Comparison of ENCODE assay signal across 18 cellular contexts in genomic region chr12:75311369-75311768, GRCh38. TPM values are rescaled to one million over a fixed set of nuclear protein-coding genes. Genes with fewer than 3 reads are reported as not detected.
DNase-seq lines count a peak whose midpoint lies in the region; ATAC-seq and TF ChIP-seq lines count a peak whose summit lies in the region.
"Had no signal": no experiment of that assay in that cellular context is flagged by ENCODE, and none has a peak within 500 bp of the region (broad histone marks: within the 10 kb centered on the region; RNA-seq: fewer than 3 reads in every experiment).

No MANE protein-coding gene starts in this region.

- H3K4me3 ChIP-seq in PC-3 (ENCODE audit: low read length) = no peak overlapping the region
- no peak overlapping the region for H3K4me3 ChIP-seq in osteoblast (ENCODE audit: insufficient read depth, low read length)
- H3K4me3 ChIP-seq: A549; BLaER1 treated with 17β-estradiol and CSF1 and Interleukin-3, amounts not matched to agents 10 nM and 100 nM had no signal

- H3K9me3 ChIP-seq in PC-3 (ENCODE audit: low read length) (no peaks in the 10 kb centered on the region), osteoblast (ENCODE audit: low read depth, low read length) (no peaks in the 10 kb centered on the region)
- H3K9me3 ChIP-seq: A549, Caco-2 had no signal

- no peaks in the 10 kb centered on the region for H3K27me3 Mint-ChIP-seq in activated naive CD4-positive, alpha-beta T cell treated with anti-CD3 and anti-CD28 coated beads, Interleukin-2, amount 50 U/mL, for 24 hours
- H3K27me3 Mint-ChIP-seq: B cell; CD4-positive, alpha-beta T cell had no signal

- POLR2A ChIA-PET in PC-3 (lab: Charles Lee; ENCODE audit: unreplicated experiment) = no interaction called here

- H3K36me3 ChIP-seq in PC-3 (ENCODE audit: low read depth, low read length) = no peaks in the 10 kb centered on the region
- no peaks in the 10 kb centered on the region for H3K36me3 ChIP-seq in osteoblast (ENCODE audit: insufficient read depth, low read length)
- H3K36me3 ChIP-seq: BLaER1 treated with 17β-estradiol and CSF1 and Interleukin-3, amounts not matched to agents 10 nM and 100 nM had no signal

- H3K27ac Mint-ChIP-seq in activated naive CD4-positive, alpha-beta T cell treated with anti-CD3 and anti-CD28 coated beads, Interleukin-2, amount 50 U/mL, for 24 hours = peak overlapping the region; percentile 8
- H3K27ac Mint-ChIP-seq: B cell; CD4-positive, alpha-beta T cell; CD8-positive, alpha-beta T cell had no signal

- H3K27me3 ChIP-seq in PC-3 (ENCODE audit: low read length) (no peaks in the 10 kb centered on the region), osteoblast (ENCODE audit: insufficient read depth, low read length) (no peaks in the 10 kb centered on the region)
- H3K27me3 ChIP-seq: BLaER1 treated with 17β-estradiol and CSF1 and Interleukin-3, amounts not matched to agents 10 nM and 100 nM had no signal

- no TSS peak for BruUV-seq in PC-3 (replicated peaks; lab: Mats Ljungman, UMichigan)

- H3K4me1 Mint-ChIP-seq in activated naive CD4-positive, alpha-beta T cell treated with anti-CD3 and anti-CD28 coated beads, Interleukin-2, amount 50 U/mL, for 24 hours = no peaks in the 10 kb centered on the region
- H3K4me1 Mint-ChIP-seq: B cell had no signal

- H3K79me2 ChIP-seq in PC-3 (ENCODE audit: low read length) (no peaks in the 10 kb centered on the region), osteoblast (ENCODE audit: insufficient read depth, low read length) (no peaks in the 10 kb centered on the region)

- no peak for DNase-seq in activated naive CD4-positive, alpha-beta T cell treated with anti-CD3 and anti-CD28 coated beads, Interleukin-2, amount 50 U/mL, for 16 hours
- DNase-seq in PC-3 (peak; percentile 38), osteoblast (ENCODE audit: insufficient read length, low spot score, missing footprints) (peak; percentile 69), T1000 (lab: John Stamatoyannopoulos, UW) (no peak)
- DNase-seq: AML-193; Caco-2; Calu3; CD4-positive, alpha-beta T cell; CD8-positive, alpha-beta T cell; DMS79 treated with DMSO at 0.1 percent for 48 hours; GF-D8 had no signal

- no peaks in the 10 kb centered on the region for H3K36me3 Mint-ChIP-seq in activated naive CD4-positive, alpha-beta T cell treated with anti-CD3 and anti-CD28 coated beads, Interleukin-2, amount 50 U/mL, for 24 hours
- H3K36me3 Mint-ChIP-seq: CD8-positive, alpha-beta T cell had no signal

- intact Hi-C loops in PC-3 (cut with micrococcal nuclease) = no loop called here

- H3K4me2 ChIP-seq in PC-3 (ENCODE audit: low read length) (no peak overlapping the region), osteoblast (ENCODE audit: insufficient read depth, low read length) (no peak overlapping the region)
- H3K4me2 ChIP-seq: A549; BLaER1 treated with 17β-estradiol and CSF1 and Interleukin-3, amounts not matched to agents 10 nM and 100 nM had no signal

- H3K9me2 ChIP-seq in PC-3 (replicated peaks; ENCODE audit: low read length) = no peaks in the 10 kb centered on the region

- H3K9ac ChIP-seq in PC-3 (ENCODE audit: low read length) = no peak overlapping the region
- H3K9ac ChIP-seq: BLaER1 treated with 17β-estradiol and CSF1 and Interleukin-3, amounts not matched to agents 10 nM and 100 nM had no signal

- H3F3A ChIP-seq in PC-3 (ENCODE audit: low read length, unreplicated experiment) = no peaks in the 10 kb centered on the region

- TF ChIP-seq CTCF in PC-3 (conservative IDR thresholded peaks at IDR 0.05; ENCODE audit: low read depth, low read length) (no peak), osteoblast (IDR thresholded peaks at IDR 0.05; ENCODE audit: extremely low read depth, low read depth, low read length) (no peak)

- peak; percentile 84 for ATAC-seq in PC-3
- ATAC-seq: A549; CD8-positive, alpha-beta T cell had no signal

- no peak overlapping the region for H3K27ac ChIP-seq in PC-3 (ENCODE audit: low read length)
- no peak overlapping the region for H3K27ac ChIP-seq in osteoblast (ENCODE audit: low read depth, low read length)
- H3K27ac ChIP-seq: 22Rv1; A549; BLaER1 treated with 17β-estradiol and CSF1 and Interleukin-3, amounts not matched to agents 10 nM and 100 nM; C4-2B had no signal

- no peak overlapping the region for H3K4me3 Mint-ChIP-seq in activated naive CD4-positive, alpha-beta T cell treated with anti-CD3 and anti-CD28 coated beads, Interleukin-2, amount 50 U/mL, for 24 hours
- H3K4me3 Mint-ChIP-seq: B cell; CD4-positive, alpha-beta T cell; CD8-positive, alpha-beta T cell had no signal

- no peaks in the 10 kb centered on the region for H4K20me1 ChIP-seq in PC-3 (ENCODE audit: low read length)
- no peaks in the 10 kb centered on the region for H4K20me1 ChIP-seq in osteoblast (ENCODE audit: insufficient read depth, low read length)
- H4K20me1 ChIP-seq: BLaER1 treated with 17β-estradiol and CSF1 and Interleukin-3, amounts not matched to agents 10 nM and 100 nM had no signal

- H2AFZ ChIP-seq in PC-3 (ENCODE audit: low read length) = no peak overlapping the region
- no peak overlapping the region for H2AFZ ChIP-seq in osteoblast (ENCODE audit: low read length)

- CTCF ChIA-PET in PC-3 (lab: Charles Lee) = no interaction called here

- H3K9me3 Mint-ChIP-seq in activated naive CD4-positive, alpha-beta T cell treated with anti-CD3 and anti-CD28 coated beads, Interleukin-2, amount 50 U/mL, for 24 hours = no peaks in the 10 kb centered on the region
- H3K9me3 Mint-ChIP-seq: CD4-positive, alpha-beta T cell; CD8-positive, alpha-beta T cell had no signal

- H3K4me1 ChIP-seq in PC-3 (ENCODE audit: insufficient read depth, low read length) (peaks cover 11% of the 10 kb centered on the region), osteoblast (ENCODE audit: insufficient read depth, low read length) (peaks cover 14% of the 10 kb centered on the region)
- H3K4me1 ChIP-seq: BLaER1 treated with 17β-estradiol and CSF1 and Interleukin-3, amounts not matched to agents 10 nM and 100 nM; Caco-2 had no signal

RNA-seq across cellular contexts. Expression of gene CAPS2, which starts 18.8 kb away (rescaled TPM):
- total RNA-seq in PC-3 (2014; rRNA removed) (5.5 and 8.4 TPM in 2 replicates), osteoblast (10.5 and 18.9 TPM in 2 replicates)
- total RNA-seq: Caco-2 had no signal

RNA-seq across cellular contexts. Expression of gene GLIPR1L1, which starts 23.1 kb away (rescaled TPM):
- total RNA-seq in PC-3 (2014; rRNA removed) (not detected in 2 replicates), osteoblast (not detected in 2 replicates)
- total RNA-seq: A172; B cell; Caco-2; Calu3; CD4-positive, alpha-beta T cell; CD8-positive, alpha-beta T cell had no signal

Comparison
In these comparisons a context has a peak if more than half of its experiments do, and no peak if none do; other contexts are left out.
1. DNase-seq: peak in PC-3 (single experiment) and osteoblast (single experiment); none in activated naive CD4-positive, alpha-beta T cell treated with anti-CD3 and anti-CD28 coated beads, Interleukin-2, amount 50 U/mL, for 16 hours (single experiment) and T1000 (single experiment).